Comparison of ENCODE assay signal across 11 cellular contexts in the genomic region with DNA sequence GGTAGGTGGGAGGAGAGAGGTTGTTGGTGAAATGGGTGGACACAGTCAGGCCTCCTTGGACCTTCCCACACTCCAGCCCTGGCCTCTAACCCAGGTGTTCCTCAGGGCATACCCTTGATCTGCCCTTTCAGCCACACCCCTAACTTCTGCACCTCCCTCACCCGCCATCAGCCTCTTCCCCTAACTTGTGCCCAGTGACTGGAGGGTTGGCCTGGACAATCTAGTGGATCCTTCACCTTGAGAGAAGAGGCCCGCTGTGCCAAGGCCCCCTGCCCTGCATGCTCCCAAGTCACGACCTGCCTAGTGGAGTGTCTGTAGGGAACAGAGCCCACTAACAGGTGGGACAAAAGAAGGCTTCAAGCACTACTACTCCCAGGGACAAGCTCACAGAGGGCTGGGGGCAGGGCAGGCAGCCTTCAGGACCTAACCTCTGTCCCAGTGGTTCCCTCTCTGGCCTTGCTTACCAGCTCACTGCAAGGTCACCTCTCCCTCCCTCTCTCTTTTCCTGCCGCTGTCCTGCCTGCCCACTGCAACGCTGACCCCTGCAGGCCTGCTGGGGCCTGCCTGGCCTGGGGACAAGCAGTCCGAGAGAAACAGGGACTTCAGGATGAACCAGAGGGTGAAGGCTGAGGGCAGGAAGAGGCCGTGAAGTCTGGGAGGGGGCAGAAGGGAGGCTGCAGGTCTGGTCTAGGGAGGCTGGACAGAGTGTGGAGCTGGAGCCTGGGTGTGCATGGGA. TPM values are rescaled to one million over a fixed set of nuclear protein-coding genes. Genes with fewer than 3 reads are reported as not detected.
DNase-seq lines count a peak whose midpoint lies in the region; ATAC-seq and TF ChIP-seq lines count a peak whose summit lies in the region.
"Had no signal": no experiment of that assay in that cellular context is flagged by ENCODE, and none has a peak within 500 bp of the region (broad histone marks: within the 10 kb centered on the region; RNA-seq: fewer than 3 reads in every experiment).

No MANE protein-coding gene starts in this region.

- TF ChIP-seq CTCF in GM23338 (conservative IDR thresholded peaks at IDR 0.05; ENCODE audit: low read depth in 2 of 2) (peak; percentile 66 to 91), astrocyte of the cerebellum (IDR thresholded peaks at IDR 0.05; ENCODE audit: low read depth, low read length, missing control alignments) (peak; percentile 36), hepatocyte (IDR thresholded peaks at IDR 0.05; ENCODE audit: poor library complexity) (peak; percentile 43), GM13976 (IDR thresholded peaks at IDR 0.05; ENCODE audit: borderline replicate concordance, control extremely low read depth, extremely low read depth, insufficient read depth, missing control alignments) (no peak)

- H4K20me1 ChIP-seq in GM23338 (replicated peaks; ENCODE audit: insufficient read depth): no peaks in the 10 kb centered on the region
- no peaks in the 10 kb centered on the region for H4K20me1 ChIP-seq in hepatocyte (ENCODE audit: insufficient read depth, poor library complexity, severe bottlenecking)

- no peaks in the 10 kb centered on the region; the same call in 2 of the 3 replicates for H3K36me3 Mint-ChIP-seq in GM23338 (ENCODE audit: low read depth)

- H3K79me2 ChIP-seq in GM23338 (replicated peaks; ENCODE audit: insufficient read depth): no peaks in the 10 kb centered on the region
- H3K79me2 ChIP-seq in hepatocyte: no peaks in the 10 kb centered on the region

- no peaks in the 10 kb centered on the region for H3K9me3 ChIP-seq in hepatocyte (ENCODE audit: low read depth)

- peak; percentile 9 for ATAC-seq in GM23338
- ATAC-seq in GM19395 (IDR thresholded peaks at IDR 0.05; ENCODE audit: unreplicated experiment): no peak

- H3K36me3 ChIP-seq in GM23338 (ENCODE audit: insufficient read depth) (no peaks in the 10 kb centered on the region), hepatocyte (replicated peaks; ENCODE audit: insufficient read depth, low read depth) (no peaks in the 10 kb centered on the region)

- no peaks in the 10 kb centered on the region for H3F3A ChIP-seq in GM23338 (replicated peaks; ENCODE audit: low read depth)

- no peak overlapping the region for H2AFZ ChIP-seq in GM23338
- H2AFZ ChIP-seq in hepatocyte: no peak overlapping the region

- no peaks in the 10 kb centered on the region; the same call in 1 of the 2 replicates for H3K4me1 ChIP-seq in GM23338 (ENCODE audit: insufficient read depth)
- peaks cover 8% of the 10 kb centered on the region for H3K4me1 ChIP-seq in hepatocyte (ENCODE audit: insufficient read depth)

- in situ Hi-C loops in astrocyte of the cerebellum (cut with HindIII; ENCODE audit: low sequenced_read_pairs) (loop anchor here (5.0 kb wide), 1 partner anchor 35 kb away; no protein-coding TSS in a partner anchor), GM13976 (cut with MboI; ENCODE audit: low sequenced_read_pairs, unreplicated experiment) (no loop called here)

- no peak overlapping the region for H3K27ac ChIP-seq in GM23338 (ENCODE audit: low read depth)
- no peak overlapping the region for H3K27ac ChIP-seq in hepatocyte

- peaks cover 59% of the 10 kb centered on the region for H3K4me1 Mint-ChIP-seq in GM23338

- no peaks in the 10 kb centered on the region for H3K9me2 ChIP-seq in GM23338 (ENCODE audit: insufficient read depth)
- no peaks in the 10 kb centered on the region for H3K9me2 ChIP-seq in hepatocyte (replicated peaks; ENCODE audit: insufficient read depth)

- H3K4me3 ChIP-seq in GM23338 (no peak overlapping the region), astrocyte of the cerebellum (ENCODE audit: low read depth, low read length) (no peak overlapping the region), hepatocyte (no peak overlapping the region)

- WGBS in hepatocyte (ENCODE audit: low lambda C conversion rate, missing lambda C conversion rate): 51% methylated on average over 7 of the region's 7 CpGs

- no peaks in the 10 kb centered on the region for H3K9me3 Mint-ChIP-seq in GM23338

- H3K27me3 ChIP-seq in GM23338 (ENCODE audit: insufficient read depth): peaks cover 31% of the 10 kb centered on the region
- H3K27me3 ChIP-seq in hepatocyte: peaks cover 18% of the 10 kb centered on the region

- no peak overlapping the region for H3K4me2 ChIP-seq in GM23338
- H3K4me2 ChIP-seq in hepatocyte: no peak overlapping the region

- DNase-seq in A172 (ENCODE audit: low spot score) (peak; percentile 15), GM23338 (ENCODE audit: low spot score) (peak; percentile 64), astrocyte of the cerebellum (ENCODE audit: low read depth) (no peak), hepatocyte (ENCODE audit: low spot score) (peak; percentile 52), GM13976 (ENCODE audit: low spot score) (no peak), dedifferentiated amniotic fluid mesenchymal stem cell (ENCODE audit: extremely low spot score) (no peak), posterior cingulate gyrus (no peak)
- DNase-seq: activated CD4-positive, alpha-beta T cell treated with anti-CD3 and anti-CD28 coated beads, Interleukin-2, amount 50 U/mL, for 1 hour; activated naive CD4-positive, alpha-beta T cell treated with anti-CD3 and anti-CD28 coated beads, Interleukin-2, amount 50 U/mL, for 16 hours had no signal

- intact Hi-C loops in posterior cingulate gyrus (cut with DNase I): no loop called here

- no peak overlapping the region for H3K4me3 Mint-ChIP-seq in GM23338

- peaks cover 40% of the 10 kb centered on the region for H3K27me3 Mint-ChIP-seq in GM23338 (ENCODE audit: insufficient read depth, low read depth, poor library complexity)

- H3K27ac Mint-ChIP-seq in GM23338: no peak overlapping the region

TF ChIP-seq in GM23338, 12 proteins besides CTCF, POLR2A, EP300 and RAD21:
- TF ChIP-seq, protein P1, sequence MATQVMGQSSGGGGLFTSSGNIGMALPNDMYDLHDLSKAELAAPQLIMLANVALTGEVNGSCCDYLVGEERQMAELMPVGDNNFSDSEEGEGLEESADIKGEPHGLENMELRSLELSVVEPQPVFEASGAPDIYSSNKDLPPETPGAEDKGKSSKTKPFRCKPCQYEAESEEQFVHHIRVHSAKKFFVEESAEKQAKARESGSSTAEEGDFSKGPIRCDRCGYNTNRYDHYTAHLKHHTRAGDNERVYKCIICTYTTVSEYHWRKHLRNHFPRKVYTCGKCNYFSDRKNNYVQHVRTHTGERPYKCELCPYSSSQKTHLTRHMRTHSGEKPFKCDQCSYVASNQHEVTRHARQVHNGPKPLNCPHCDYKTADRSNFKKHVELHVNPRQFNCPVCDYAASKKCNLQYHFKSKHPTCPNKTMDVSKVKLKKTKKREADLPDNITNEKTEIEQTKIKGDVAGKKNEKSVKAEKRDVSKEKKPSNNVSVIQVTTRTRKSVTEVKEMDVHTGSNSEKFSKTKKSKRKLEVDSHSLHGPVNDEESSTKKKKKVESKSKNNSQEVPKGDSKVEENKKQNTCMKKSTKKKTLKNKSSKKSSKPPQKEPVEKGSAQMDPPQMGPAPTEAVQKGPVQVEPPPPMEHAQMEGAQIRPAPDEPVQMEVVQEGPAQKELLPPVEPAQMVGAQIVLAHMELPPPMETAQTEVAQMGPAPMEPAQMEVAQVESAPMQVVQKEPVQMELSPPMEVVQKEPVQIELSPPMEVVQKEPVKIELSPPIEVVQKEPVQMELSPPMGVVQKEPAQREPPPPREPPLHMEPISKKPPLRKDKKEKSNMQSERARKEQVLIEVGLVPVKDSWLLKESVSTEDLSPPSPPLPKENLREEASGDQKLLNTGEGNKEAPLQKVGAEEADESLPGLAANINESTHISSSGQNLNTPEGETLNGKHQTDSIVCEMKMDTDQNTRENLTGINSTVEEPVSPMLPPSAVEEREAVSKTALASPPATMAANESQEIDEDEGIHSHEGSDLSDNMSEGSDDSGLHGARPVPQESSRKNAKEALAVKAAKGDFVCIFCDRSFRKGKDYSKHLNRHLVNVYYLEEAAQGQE (IDR thresholded peaks at IDR 0.05; ENCODE audit: unreplicated experiment): peak; percentile 11
- no peak for TF ChIP-seq ZNF331 (CRISPR knock-in tag; IDR thresholded peaks at IDR 0.05; ENCODE audit: low read depth)
TF ChIP-seq in GM23338: peak in this region for 1.

RNA-seq across cellular contexts. Expression of a gene that starts 3.3 kb away (rescaled TPM):
- total RNA-seq in A172 (2014; rRNA removed; shearing (Covaris generic)): 0.12 and 0.26 TPM in 2 replicates
- 7.0 and 10.3 TPM in 2 replicates for total RNA-seq in GM23338 (2014; rRNA removed; shearing (Covaris generic))
- polyA plus RNA-seq in GM23338 (2016; fragmentation: Nextera tagmentation; extraction: Ambion mirVana) (1.6 and 1.8 TPM in 2 replicates), hepatocyte (8.7 and 11.3 TPM in 2 replicates)
- total RNA-seq in hepatocyte: 13.5 and 15.5 TPM in 2 replicates
- total RNA-seq: CD4-positive, alpha-beta memory T cell had no signal
- polyA plus RNA-seq: CD4-positive, alpha-beta memory T cell had no signal

Comparison
In these comparisons a context has a peak if more than half of its experiments do, and no peak if none do; other contexts are left out.
1. DNase-seq: peak in A172 (single experiment), GM23338 (single experiment) and hepatocyte (single experiment); none in astrocyte of the cerebellum (single experiment), GM13976 (single experiment), dedifferentiated amniotic fluid mesenchymal stem cell (single experiment) and posterior cingulate gyrus (0 of 10).